Comparison of ENCODE assay signal across 31 cellular contexts in the genomic region with DNA sequence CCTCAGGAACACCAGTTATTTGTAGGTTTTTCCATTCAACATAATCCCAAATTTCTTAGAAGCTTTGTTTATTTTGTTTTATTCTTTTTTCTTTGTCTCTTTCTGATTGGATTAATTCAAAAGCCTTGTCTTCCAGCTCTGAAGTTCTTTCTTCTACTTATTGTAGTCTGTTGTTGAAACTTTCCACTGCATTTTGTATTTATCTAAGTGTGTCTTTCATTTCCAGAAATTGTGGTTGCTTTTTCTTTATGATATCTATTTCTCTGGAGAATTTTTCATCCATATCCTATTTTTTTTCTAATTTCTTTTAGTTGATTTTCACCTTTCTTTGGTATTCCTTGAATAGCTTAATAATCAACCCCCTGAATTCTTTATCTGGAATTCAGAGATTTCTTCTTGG. TPM values are rescaled to one million over a fixed set of nuclear protein-coding genes. Genes with fewer than 3 reads are reported as not detected.
"Had no signal": no experiment of that assay in that cellular context is flagged by ENCODE, and none has a peak within 500 bp of the region (broad histone marks: within the 10 kb centered on the region; RNA-seq: fewer than 3 reads in every experiment).

No MANE protein-coding gene starts in this region.

- H3K4me1 Mint-ChIP-seq: endodermal cell had no signal

- H3K27me3 Mint-ChIP-seq: dendritic cell treated with granulocyte-macrophage colony-stimulating factor and Interleukin-4, amounts not matched to agents 40 ng/mL and 50 ng/mL, for 4 days; effector memory CD8-positive, alpha-beta T cell had no signal

- DNase-seq: colonic mucosa; cortex of kidney; dermis blood vessel endothelial cell; dorsolateral prefrontal cortex; effector CD4-positive, alpha-beta T cell; effector CD8-positive, alpha-beta T cell; effector memory CD4-positive, alpha-beta T cell; effector memory CD8-positive, alpha-beta T cell; endodermal cell; erythroblast; esophagus squamous epithelium; foreskin fibroblast; foreskin keratinocyte; foreskin melanocyte; gastrocnemius medialis; glutamatergic neuron; head of caudate nucleus; heart left ventricle; heart right ventricle had no signal

- H3K4me3 ChIP-seq: colonic mucosa, coronary artery, dorsolateral prefrontal cortex, esophagus muscularis mucosa, esophagus squamous epithelium, gastrocnemius medialis, gastroesophageal sphincter, heart left ventricle, heart right ventricle, hepatocyte had no signal

- H3K27ac Mint-ChIP-seq: dendritic cell treated with granulocyte-macrophage colony-stimulating factor and Interleukin-4, amounts not matched to agents 40 ng/mL and 50 ng/mL, for 4 days; endodermal cell had no signal

- H3K36me3 ChIP-seq: colonic mucosa, esophagus muscularis mucosa, gastrocnemius medialis, gastroesophageal sphincter, heart left ventricle had no signal

- H3K9me3 Mint-ChIP-seq: effector memory CD8-positive, alpha-beta T cell had no signal

- H3K4me1 ChIP-seq: colonic mucosa, esophagus muscularis mucosa, esophagus squamous epithelium, foreskin keratinocyte, gastrocnemius medialis, gastroesophageal sphincter, heart left ventricle, heart right ventricle had no signal

- H3K4me3 Mint-ChIP-seq: dendritic cell treated with granulocyte-macrophage colony-stimulating factor and Interleukin-4, amounts not matched to agents 40 ng/mL and 50 ng/mL, for 4 days; effector memory CD8-positive, alpha-beta T cell; endodermal cell had no signal

- ATAC-seq: effector memory CD8-positive, alpha-beta T cell; esophagus mucosa; foreskin keratinocyte; gastrocnemius medialis; gastroesophageal sphincter; heart left ventricle; heart right ventricle had no signal

- FAIRE-seq: endometrium, endothelial cell of umbilical vein, frontal cortex had no signal

- H3K27ac ChIP-seq: colonic mucosa, coronary artery, dorsolateral prefrontal cortex, epithelial cell of prostate, esophagus muscularis mucosa, esophagus squamous epithelium, foreskin keratinocyte, gastrocnemius medialis, gastroesophageal sphincter, heart left ventricle, heart right ventricle, hepatocyte had no signal

- H3K9me3 ChIP-seq: colonic mucosa, esophagus muscularis mucosa, esophagus squamous epithelium, gastrocnemius medialis, gastroesophageal sphincter had no signal

RNA-seq across cellular contexts. Expression of a gene that starts 58.5 kb away (rescaled TPM):
- total RNA-seq: dermis blood vessel endothelial cell, dermis microvascular lymphatic vessel endothelial cell, endothelial cell of umbilical vein, foreskin keratinocyte, glomerular endothelial cell had no signal
